In genomic region chr1:155227261-155228095, GRCh38 we compare ENCODE assay signal across 8 cellular contexts. TPM values are rescaled to one million over a fixed set of nuclear protein-coding genes. Genes with fewer than 3 reads are reported as not detected.
DNase-seq lines count a peak whose midpoint lies in the region; ATAC-seq, FAIRE-seq and TF ChIP-seq lines count a peak whose summit lies in the region.

No MANE protein-coding gene starts in this region.

- peaks cover 21% of the 10 kb centered on the region for H3K4me1 Mint-ChIP-seq in T-helper 1 cell treated with Interleukin-12 subunit alpha and Interleukin-12 subunit beta and Interleukin-4 antibody, amounts not matched to agents 30 μg/mL and 1 μg/mL, for 36 hours (ENCODE audit: low read depth)

- no peaks in the 10 kb centered on the region for H3K27me3 ChIP-seq in psoas muscle (ENCODE audit: insufficient read depth in 3 of 3, low read length in 2 of 3)

- H3K4me1 ChIP-seq in psoas muscle, result no peaks in the 10 kb centered on the region

- peak; percentile 93 for ATAC-seq in GM18498 (IDR thresholded peaks at IDR 0.05; ENCODE audit: unreplicated experiment)
- peak; percentile 91 for ATAC-seq in HG02885 (IDR thresholded peaks at IDR 0.05; ENCODE audit: poor library complexity, unreplicated experiment)
- peak; percentile 99 for ATAC-seq in left ventricle myocardium superior
- ATAC-seq in psoas muscle, result peak; percentile 98 to 99 (median 98)

- no peak for TF ChIP-seq CTCF in psoas muscle (IDR thresholded peaks at IDR 0.05)

- no peaks in the 10 kb centered on the region for H3K36me3 ChIP-seq in psoas muscle (ENCODE audit: insufficient read depth in 1 of 2, low read depth in 1 of 2)

- H3K27ac Mint-ChIP-seq in T-helper 1 cell treated with Interleukin-12 subunit alpha and Interleukin-12 subunit beta and Interleukin-4 antibody, amounts not matched to agents 30 μg/mL and 1 μg/mL, for 36 hours, result peak overlapping the region; percentile 91

- H3K27me3 Mint-ChIP-seq in T-helper 1 cell treated with Interleukin-12 subunit alpha and Interleukin-12 subunit beta and Interleukin-4 antibody, amounts not matched to agents 30 μg/mL and 1 μg/mL, for 36 hours (ENCODE audit: low read depth), result no peaks in the 10 kb centered on the region

- no peak for FAIRE-seq in urothelium cell line (lab: Jason Lieb, UNC)

- H3K9me3 Mint-ChIP-seq in T-helper 1 cell treated with Interleukin-12 subunit alpha and Interleukin-12 subunit beta and Interleukin-4 antibody, amounts not matched to agents 30 μg/mL and 1 μg/mL, for 36 hours, result no peaks in the 10 kb centered on the region

- WGBS in psoas muscle, 3 donors, result 1 to 2% (median 1%) methylated on average over 42 of the region's 42 CpGs

- H3K27ac ChIP-seq in psoas muscle, result peak overlapping the region; percentile 84

- no peaks in the 10 kb centered on the region for H3K36me3 Mint-ChIP-seq in T-helper 1 cell treated with Interleukin-12 subunit alpha and Interleukin-12 subunit beta and Interleukin-4 antibody, amounts not matched to agents 30 μg/mL and 1 μg/mL, for 36 hours (ENCODE audit: low read depth)

- DNase-seq in NCI-H1694 (lab: John Stamatoyannopoulos, UW), result peak; percentile 100
- peak; percentile 88 to 99 (median 96) for DNase-seq in amygdala (lab: John Stamatoyannopoulos, UW)
- peak; percentile 98 for DNase-seq in left ventricle myocardium superior
- peak; percentile 98 for DNase-seq in psoas muscle
- DNase-seq in urothelium cell line (ENCODE audit: low spot score), result peak; percentile 99

- intact Hi-C loops in left ventricle myocardium superior (cut with micrococcal nuclease) (no loop called here), psoas muscle (cut with DNase I) (loop anchor here (1.0 to 5.0 kb wide), 2 partner anchors 21 to 50 kb away; no protein-coding TSS in a partner anchor)

- H3K9me3 ChIP-seq in psoas muscle, result no peaks in the 10 kb centered on the region

- peak overlapping the region; percentile 95 for H3K4me3 Mint-ChIP-seq in T-helper 1 cell treated with Interleukin-12 subunit alpha and Interleukin-12 subunit beta and Interleukin-4 antibody, amounts not matched to agents 30 μg/mL and 1 μg/mL, for 36 hours

- H3K4me3 ChIP-seq in psoas muscle, result peak overlapping the region; percentile 79

RNA-seq across cellular contexts. Expression of gene MTX1, which starts 19.0 kb away (rescaled TPM):
- total RNA-seq in left ventricle myocardium superior (14.1 TPM), psoas muscle (10 to 100 TPM in 3 of 4 donors, 1 to 10 TPM in 1; 8.1 to 17.7 (median 14.0) TPM)
- 10 to 100 TPM; 25.8 to 47.1 (median 27.4) TPM for polyA plus RNA-seq in psoas muscle

RNA-seq across cellular contexts. Expression of gene THBS3, which starts 19.8 kb away (rescaled TPM):
- 6.3 TPM for total RNA-seq in left ventricle myocardium superior
- 1 to 10 TPM; 3.1 to 8.1 (median 4.5) TPM for total RNA-seq in psoas muscle
- 1 to 10 TPM; 2.8 to 3.5 (median 2.8) TPM for polyA plus RNA-seq in psoas muscle

RNA-seq across cellular contexts. Expression of gene ENTREP3, which starts 27.8 kb away (rescaled TPM):
- total RNA-seq in left ventricle myocardium superior (15.0 TPM), psoas muscle (10 to 100 TPM; 20.6 to 28.8 (median 23.8) TPM)
- 10 to 100 TPM; 17.6 to 61.3 (median 21.2) TPM for polyA plus RNA-seq in psoas muscle

RNA-seq across cellular contexts. Expression of gene SCAMP3, which starts 34.7 kb away (rescaled TPM):
- 62.7 TPM for total RNA-seq in left ventricle myocardium superior
- total RNA-seq in psoas muscle, result 10 to 100 TPM; 49.5 to 70.7 (median 57.2) TPM
- 100 to 1,000 TPM in 2 of 3 donors, 10 to 100 TPM in 1; 75.0 to 159 (median 108) TPM for polyA plus RNA-seq in psoas muscle

RNA-seq across cellular contexts. Expression of gene CLK2, which starts 45.8 kb away (rescaled TPM):
- total RNA-seq in left ventricle myocardium superior (18.9 TPM), psoas muscle (10 to 100 TPM; 11.7 to 28.5 (median 22.7) TPM)
- polyA plus RNA-seq in psoas muscle, result 10 to 100 TPM; 15.2 to 20.9 (median 15.3) TPM

Comparison
In these comparisons a context has a peak if more than half of its experiments do, and no peak if none do; other contexts are left out.
1. Peak in every context shown above with its lines: DNase-seq, ATAC-seq, H3K4me3 ChIP-seq and H3K27ac ChIP-seq.